ENCODE assay signal across 9 cellular contexts in genomic region chr14:52272375-52272774, GRCh38. TPM values are rescaled to one million over a fixed set of nuclear protein-coding genes. Genes with fewer than 3 reads are reported as not detected.
DNase-seq lines count a peak whose midpoint lies in the region; ATAC-seq lines count a peak whose summit lies in the region.
"Had no signal": no experiment of that assay in that cellular context is flagged by ENCODE, and none has a peak within 500 bp of the region (broad histone marks: within the 10 kb centered on the region; RNA-seq: fewer than 3 reads in every experiment).

No MANE protein-coding gene starts in this region.

- no peak for DNase-seq in activated naive CD8-positive, alpha-beta T cell treated with anti-CD3 and anti-CD28 coated beads, Interleukin-2, amount 10 ng/mL, durations not matched to agents 7 days and 5 days
- no peak for DNase-seq in activated naive CD8-positive, alpha-beta T cell treated with anti-CD3 and anti-CD28 coated beads for 36 hours
- DNase-seq in NCI-H526 treated with DMSO at 0.1 percent for 48 hours (lab: John Stamatoyannopoulos, UW) (peak; percentile 11), dermis blood vessel endothelial cell (peak; percentile 30), caudate nucleus (lab: John Stamatoyannopoulos, UW) (no peak)
- DNase-seq in stimulated activated naive CD8-positive, alpha-beta T cell treated with anti-CD3 and anti-CD28 coated beads, Interleukin-15, amount 100 ng/mL, for 72 hours, result peak; percentile 20 to 21
- DNase-seq: stimulated activated naive CD4-positive, alpha-beta T cell treated with Interleukin-2 at 50 U/mL for 16 hours had no signal

- H3K4me3 Mint-ChIP-seq in activated naive CD8-positive, alpha-beta T cell treated with anti-CD3 and anti-CD28 coated beads, Interleukin-2, amount 10 ng/mL, durations not matched to agents 7 days and 5 days, result no peak overlapping the region
- no peak overlapping the region for H3K4me3 Mint-ChIP-seq in activated naive CD8-positive, alpha-beta T cell treated with anti-CD3 and anti-CD28 coated beads for 36 hours
- H3K4me3 Mint-ChIP-seq in stimulated activated naive CD8-positive, alpha-beta T cell treated with anti-CD3 and anti-CD28 coated beads, Interleukin-15, amount 100 ng/mL, for 72 hours, result no peak overlapping the region

- H3K9me3 Mint-ChIP-seq in activated naive CD8-positive, alpha-beta T cell treated with anti-CD3 and anti-CD28 coated beads, Interleukin-2, amount 10 ng/mL, durations not matched to agents 7 days and 5 days, result no peaks in the 10 kb centered on the region
- no peaks in the 10 kb centered on the region for H3K9me3 Mint-ChIP-seq in activated naive CD8-positive, alpha-beta T cell treated with anti-CD3 and anti-CD28 coated beads for 36 hours
- no peaks in the 10 kb centered on the region for H3K9me3 Mint-ChIP-seq in stimulated activated naive CD8-positive, alpha-beta T cell treated with anti-CD3 and anti-CD28 coated beads, Interleukin-15, amount 100 ng/mL, for 72 hours

- no peak overlapping the region for H3K27ac ChIP-seq in caudate nucleus (ENCODE audit: low read depth, low read length)

- peaks cover 1% of the 10 kb centered on the region for H3K36me3 Mint-ChIP-seq in activated naive CD8-positive, alpha-beta T cell treated with anti-CD3 and anti-CD28 coated beads, Interleukin-2, amount 10 ng/mL, durations not matched to agents 7 days and 5 days
- H3K36me3 Mint-ChIP-seq in activated naive CD8-positive, alpha-beta T cell treated with anti-CD3 and anti-CD28 coated beads for 36 hours, result peaks cover 2% of the 10 kb centered on the region

- H3K27me3 Mint-ChIP-seq in activated naive CD8-positive, alpha-beta T cell treated with anti-CD3 and anti-CD28 coated beads, Interleukin-2, amount 10 ng/mL, durations not matched to agents 7 days and 5 days, result peaks cover 71% of the 10 kb centered on the region
- H3K27me3 Mint-ChIP-seq in activated naive CD8-positive, alpha-beta T cell treated with anti-CD3 and anti-CD28 coated beads for 36 hours, result peaks cover 40% of the 10 kb centered on the region
- H3K27me3 Mint-ChIP-seq in stimulated activated naive CD8-positive, alpha-beta T cell treated with anti-CD3 and anti-CD28 coated beads, Interleukin-15, amount 100 ng/mL, for 72 hours, result peaks cover 36% of the 10 kb centered on the region

- H3K27ac Mint-ChIP-seq in activated naive CD8-positive, alpha-beta T cell treated with anti-CD3 and anti-CD28 coated beads, Interleukin-2, amount 10 ng/mL, durations not matched to agents 7 days and 5 days, result no peak overlapping the region
- no peak overlapping the region for H3K27ac Mint-ChIP-seq in activated naive CD8-positive, alpha-beta T cell treated with anti-CD3 and anti-CD28 coated beads for 36 hours
- no peak overlapping the region for H3K27ac Mint-ChIP-seq in stimulated activated naive CD8-positive, alpha-beta T cell treated with anti-CD3 and anti-CD28 coated beads, Interleukin-15, amount 100 ng/mL, for 72 hours

- peak; percentile 51 for ATAC-seq in activated naive CD8-positive, alpha-beta T cell treated with anti-CD3 and anti-CD28 coated beads, Interleukin-2, amount 10 ng/mL, durations not matched to agents 7 days and 5 days (ENCODE audit: low read depth)
- ATAC-seq in stimulated activated naive CD8-positive, alpha-beta T cell treated with anti-CD3 and anti-CD28 coated beads, Interleukin-15, amount 100 ng/mL, for 72 hours, result peak; percentile 51
- no peak for ATAC-seq in HG02970 (IDR thresholded peaks at IDR 0.05; ENCODE audit: low FRiP score, unreplicated experiment)
- ATAC-seq in HG03469 (IDR thresholded peaks at IDR 0.05; ENCODE audit: unreplicated experiment), result no peak

- H3K4me1 Mint-ChIP-seq in activated naive CD8-positive, alpha-beta T cell treated with anti-CD3 and anti-CD28 coated beads, Interleukin-2, amount 10 ng/mL, durations not matched to agents 7 days and 5 days, result peaks cover 14% of the 10 kb centered on the region
- peaks cover 18% of the 10 kb centered on the region for H3K4me1 Mint-ChIP-seq in activated naive CD8-positive, alpha-beta T cell treated with anti-CD3 and anti-CD28 coated beads for 36 hours
- peaks cover 17% of the 10 kb centered on the region for H3K4me1 Mint-ChIP-seq in stimulated activated naive CD8-positive, alpha-beta T cell treated with anti-CD3 and anti-CD28 coated beads, Interleukin-15, amount 100 ng/mL, for 72 hours

- POLR2A ChIA-PET in activated naive CD8-positive, alpha-beta T cell treated with anti-CD3 and anti-CD28 coated beads, Interleukin-2, amount 10 ng/mL, durations not matched to agents 7 days and 5 days (lab: Charles Lee), result no interaction called here

RNA-seq across cellular contexts. Expression of gene PTGDR, which starts 4.9 kb away (rescaled TPM):
- total RNA-seq in activated naive CD8-positive, alpha-beta T cell treated with anti-CD3 and anti-CD28 coated beads, Interleukin-2, amount 10 ng/mL, durations not matched to agents 7 days and 5 days, result 1 to 10 TPM; 2.6 to 3.1 TPM
- total RNA-seq in activated naive CD8-positive, alpha-beta T cell treated with anti-CD3 and anti-CD28 coated beads for 36 hours, result not detected
- total RNA-seq in dermis blood vessel endothelial cell, result not detected in 2 replicates

RNA-seq across cellular contexts. Expression of gene PTGER2, which starts 41.7 kb away (rescaled TPM):
- total RNA-seq in activated naive CD8-positive, alpha-beta T cell treated with anti-CD3 and anti-CD28 coated beads, Interleukin-2, amount 10 ng/mL, durations not matched to agents 7 days and 5 days, result 100 to 1,000 TPM; 115 to 119 TPM
- 10 to 100 TPM; 20.8 to 23.3 TPM for total RNA-seq in activated naive CD8-positive, alpha-beta T cell treated with anti-CD3 and anti-CD28 coated beads for 36 hours
- 0.14 and 0.34 TPM in 2 replicates for total RNA-seq in dermis blood vessel endothelial cell

Comparison
In these comparisons a context has a peak if more than half of its experiments do, and no peak if none do; other contexts are left out.
1. ATAC-seq: peak in activated naive CD8-positive, alpha-beta T cell treated with anti-CD3 and anti-CD28 coated beads, Interleukin-2, amount 10 ng/mL, durations not matched to agents 7 days and 5 days (single experiment) and stimulated activated naive CD8-positive, alpha-beta T cell treated with anti-CD3 and anti-CD28 coated beads, Interleukin-15, amount 100 ng/mL, for 72 hours (single experiment); none in HG02970 (single experiment) and HG03469 (single experiment).
2. DNase-seq: peak in NCI-H526 treated with DMSO at 0.1 percent for 48 hours (single experiment), dermis blood vessel endothelial cell (single experiment) and stimulated activated naive CD8-positive, alpha-beta T cell treated with anti-CD3 and anti-CD28 coated beads, Interleukin-15, amount 100 ng/mL, for 72 hours (2 of 2); none in activated naive CD8-positive, alpha-beta T cell treated with anti-CD3 and anti-CD28 coated beads, Interleukin-2, amount 10 ng/mL, durations not matched to agents 7 days and 5 days (single experiment), activated naive CD8-positive, alpha-beta T cell treated with anti-CD3 and anti-CD28 coated beads for 36 hours (single experiment) and caudate nucleus (0 of 61).
3. RNA of gene PTGER2, which starts 41.7 kb away (total RNA-seq): 115 to 119 TPM in activated naive CD8-positive, alpha-beta T cell treated with anti-CD3 and anti-CD28 coated beads, Interleukin-2, amount 10 ng/mL, durations not matched to agents 7 days and 5 days and 20.8 to 23.3 TPM in activated naive CD8-positive, alpha-beta T cell treated with anti-CD3 and anti-CD28 coated beads for 36 hours; 0.14 to 0.34 TPM in dermis blood vessel endothelial cell; every median in the first group is over 10 times any median in the second.